Comparison of ENCODE assay signal across 11 cellular contexts in the genomic region with DNA sequence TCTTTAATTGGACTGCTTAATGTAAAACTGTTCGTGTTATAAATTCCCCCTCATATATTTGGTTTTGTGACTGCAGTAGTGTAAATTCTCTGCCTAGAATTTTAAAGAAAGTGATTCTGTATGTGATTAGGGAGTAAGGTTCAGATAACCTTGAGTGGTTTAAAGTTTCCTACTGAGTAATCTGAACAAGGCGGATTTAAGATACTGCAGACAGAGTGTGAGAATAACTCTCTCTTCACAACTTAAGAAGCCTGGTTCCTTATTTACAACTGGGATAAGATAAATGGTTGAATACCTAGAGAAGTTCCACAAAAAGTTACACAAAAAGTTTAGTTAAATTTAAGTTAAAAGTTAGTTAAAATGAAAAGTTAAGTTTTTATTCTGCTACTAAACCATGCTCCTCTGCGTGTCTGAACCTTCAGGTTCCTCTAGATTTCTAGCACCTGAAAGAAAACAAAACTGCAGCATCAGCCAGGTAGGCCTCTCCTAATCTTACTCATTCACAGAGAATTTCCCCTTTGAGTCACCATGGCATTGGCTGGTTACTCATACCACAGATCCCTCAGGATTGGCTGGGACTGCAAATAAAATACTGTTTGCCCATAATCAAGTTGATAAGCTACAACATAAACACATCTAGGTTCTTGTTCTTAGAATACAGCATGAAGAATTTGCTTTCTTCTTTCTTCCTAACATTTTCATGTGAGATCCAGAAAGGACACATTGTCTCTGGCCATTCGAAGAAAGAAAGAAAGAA. TPM values are rescaled to one million over a fixed set of nuclear protein-coding genes. Genes with fewer than 3 reads are reported as not detected.
DNase-seq lines count a peak whose midpoint lies in the region; FAIRE-seq and TF ChIP-seq lines count a peak whose summit lies in the region.
"Had no signal": no experiment of that assay in that cellular context is flagged by ENCODE, and none has a peak within 500 bp of the region (broad histone marks: within the 10 kb centered on the region; RNA-seq: fewer than 3 reads in every experiment).

A gene (plus strand): TSS at position 614 of the 757 bp plus-strand sequence. CDS start 187 bp downstream, outside the sequence.

- TF ChIP-seq CTCF in Caco-2 (IDR thresholded peaks at IDR 0.05; ENCODE audit: insufficient read depth in 1 of 2, low read depth in 1 of 2, low read length in 1 of 2, severe bottlenecking in 1 of 2, unreplicated experiment in 1 of 2) = no peak

- TF ChIP-seq POLR2A in GM12891 (IDR thresholded peaks at IDR 0.05; ENCODE audit: low read depth, low read length) = no peak

- H3K27me3 Mint-ChIP-seq in Caco-2 (ENCODE audit: insufficient read depth, unreplicated experiment) = no peaks in the 10 kb centered on the region

- no peaks in the 10 kb centered on the region for H3K27me3 ChIP-seq in Caco-2 (replicated peaks; ENCODE audit: control insufficient read depth, insufficient read depth, low read length)
- H3K27me3 ChIP-seq in mucosa of rectum (ENCODE audit: control insufficient read depth in 2 of 2, insufficient read depth in 2 of 2, low read length in 2 of 2) = no peaks in the 10 kb centered on the region
- H3K27me3 ChIP-seq in effector memory CD4-positive, alpha-beta T cell (replicated peaks; ENCODE audit: control insufficient read depth, insufficient read depth, low read length, poor library complexity, severe bottlenecking) = no peaks in the 10 kb centered on the region

- H3K9me3 ChIP-seq in Caco-2 = no peaks in the 10 kb centered on the region
- no peaks in the 10 kb centered on the region for H3K9me3 ChIP-seq in mucosa of rectum (ENCODE audit: control insufficient read depth in 2 of 2, low read length in 2 of 2)
- no peaks in the 10 kb centered on the region for H3K9me3 ChIP-seq in effector memory CD4-positive, alpha-beta T cell (ENCODE audit: control insufficient read depth, low read length)

- POLR2A ChIA-PET in Caco-2 (lab: Charles Lee) = no interaction called here

- peak within 1 kb of the TSS; percentile 78 for H3K27ac Mint-ChIP-seq in Caco-2 (ENCODE audit: unreplicated experiment)
- H3K27ac Mint-ChIP-seq: activated CD4-positive, alpha-beta T cell treated with anti-CD3 and anti-CD28 coated beads, Interleukin-2, amount 10 ng/mL, durations not matched to agents 24 days and 14 days; CD4-positive, alpha-beta memory T cell had no signal

- DNase-seq in Caco-2 (peak; percentile 52 to 54), HK-2 (ENCODE audit: unreplicated experiment) (peak; percentile 23), dermis blood vessel endothelial cell (peak; percentile 59), NCI-H1105 (lab: John Stamatoyannopoulos, UW) (no peak), NAMALWA (ENCODE audit: low spot score) (no peak), GM12891 (ENCODE audit: insufficient read length, low spot score) (no peak)
- no peak for DNase-seq in effector memory CD4-positive, alpha-beta T cell
- DNase-seq: activated CD4-positive, alpha-beta T cell treated with anti-CD3 and anti-CD28 coated beads, Interleukin-2, amount 10 ng/mL, durations not matched to agents 24 days and 14 days; CD4-positive, alpha-beta memory T cell; NCI-H748 treated with DMSO at 0.1 percent for 48 hours had no signal

- CTCF ChIA-PET in Caco-2 (lab: Charles Lee) = interaction anchor here (1.6 kb wide), 1 partner anchor 59 kb away, joined by 8 read pairs; no protein-coding TSS in a partner anchor

- peaks cover 60% of the 10 kb centered on the region for H3K4me1 ChIP-seq in Caco-2
- H3K4me1 ChIP-seq in mucosa of rectum (ENCODE audit: control insufficient read depth in 2 of 2, insufficient read depth in 2 of 2, low read length in 2 of 2) = peaks cover 15 to 29% of the 10 kb centered on the region in 2 donors
- H3K4me1 ChIP-seq in effector memory CD4-positive, alpha-beta T cell (ENCODE audit: control insufficient read depth, insufficient read depth, low read length, poor library complexity, severe bottlenecking) = no peaks in the 10 kb centered on the region

- H3K4me3 ChIP-seq in Caco-2 (ENCODE audit: low read depth, low read length) (peak within 1 kb of the TSS; percentile 3; the same call in 1 of the 2 replicates), mucosa of rectum (ENCODE audit: low read length in 2 of 2) (peak within 1 kb of the TSS; percentile 73 to 79)
- H3K4me3 ChIP-seq in effector memory CD4-positive, alpha-beta T cell (ENCODE audit: insufficient read depth, low read depth, low read length, poor library complexity, severe bottlenecking) = no peak within 1 kb of the TSS

- H3K36me3 Mint-ChIP-seq in Caco-2 (ENCODE audit: insufficient read depth, unreplicated experiment) = no peaks in the 10 kb centered on the region
- H3K36me3 Mint-ChIP-seq: CD4-positive, alpha-beta memory T cell had no signal

- H3K4me1 Mint-ChIP-seq in Caco-2 (ENCODE audit: low read depth, unreplicated experiment) = peaks cover 51% of the 10 kb centered on the region
- H3K4me1 Mint-ChIP-seq: activated CD4-positive, alpha-beta T cell treated with anti-CD3 and anti-CD28 coated beads, Interleukin-2, amount 10 ng/mL, durations not matched to agents 24 days and 14 days; CD4-positive, alpha-beta memory T cell had no signal

- no peak for FAIRE-seq in GM12891 (lab: Jason Lieb, UNC)

- peak within 1 kb of the TSS; percentile 90 to 96 for H3K27ac ChIP-seq in mucosa of rectum (ENCODE audit: low read depth in 2 of 2, low read length in 2 of 2)
- H3K27ac ChIP-seq in effector memory CD4-positive, alpha-beta T cell (ENCODE audit: insufficient read depth, low read length, poor library complexity, severe bottlenecking) = no peak within 1 kb of the TSS

- TSS peak; percentile 92 for BruUV-seq in Caco-2 (replicated peaks; lab: Mats Ljungman, UMichigan)

- H3K9me3 Mint-ChIP-seq in Caco-2 (ENCODE audit: unreplicated experiment) = no peaks in the 10 kb centered on the region
- H3K9me3 Mint-ChIP-seq: activated CD4-positive, alpha-beta T cell treated with anti-CD3 and anti-CD28 coated beads, Interleukin-2, amount 10 ng/mL, durations not matched to agents 24 days and 14 days; CD4-positive, alpha-beta memory T cell had no signal

- H3K36me3 ChIP-seq in Caco-2 (ENCODE audit: control insufficient read depth, insufficient read depth, low read length) (no peaks in the 10 kb centered on the region), mucosa of rectum (ENCODE audit: control insufficient read depth in 2 of 2, insufficient read depth in 2 of 2, low read length in 2 of 2) (no peaks in the 10 kb centered on the region)
- H3K36me3 ChIP-seq in effector memory CD4-positive, alpha-beta T cell (ENCODE audit: control insufficient read depth, insufficient read depth, low read length) = no peaks in the 10 kb centered on the region

- peak within 1 kb of the TSS; percentile 65 for H3K4me3 Mint-ChIP-seq in Caco-2 (ENCODE audit: unreplicated experiment)
- H3K4me3 Mint-ChIP-seq: activated CD4-positive, alpha-beta T cell treated with anti-CD3 and anti-CD28 coated beads, Interleukin-2, amount 10 ng/mL, durations not matched to agents 24 days and 14 days; CD4-positive, alpha-beta memory T cell had no signal

- intact Hi-C loops in Caco-2 (cut with micrococcal nuclease; ENCODE audit: unreplicated experiment) = no loop called here

- peak within 1 kb of the TSS; percentile 66 to 70 for H3K9ac ChIP-seq in mucosa of rectum (ENCODE audit: low read depth in 1 of 2, low read length in 2 of 2)

TF ChIP-seq in GM12891, 5 proteins besides CTCF, POLR2A, EP300 and RAD21:
- TF ChIP-seq PAX5 (IDR thresholded peaks at IDR 0.05; ENCODE audit: insufficient read depth, low read length, severe bottlenecking) = no peak
- no peak for TF ChIP-seq TAF1 (IDR thresholded peaks at IDR 0.05; ENCODE audit: low read depth, low read length)
- no peak for TF ChIP-seq SPI1 (IDR thresholded peaks at IDR 0.05; ENCODE audit: low read depth, low read length)
- TF ChIP-seq POLR2AphosphoS5 (IDR thresholded peaks at IDR 0.05; ENCODE audit: low read depth, low read length) = no peak
- no peak for TF ChIP-seq POU2F2 (IDR thresholded peaks at IDR 0.05; ENCODE audit: low read depth, low read length)
TF ChIP-seq in GM12891: peak in this region for 0.

RNA-seq across cellular contexts. Expression of the gene that starts here (rescaled TPM):
- total RNA-seq in Caco-2 (2022) (0.81 and 0.84 TPM in 2 replicates), dermis blood vessel endothelial cell (not detected in 2 replicates)
- not detected for polyA plus RNA-seq in GM12891 (2012; ENCODE audit: low read depth, missing spikeins)
- total RNA-seq: activated CD4-positive, alpha-beta T cell treated with anti-CD3 and anti-CD28 coated beads, Interleukin-2, amount 10 ng/mL, durations not matched to agents 24 days and 14 days; CD4-positive, alpha-beta memory T cell had no signal
- polyA plus RNA-seq: CD4-positive, alpha-beta memory T cell had no signal

Comparison
In these comparisons a context has a peak if more than half of its experiments do, and no peak if none do; other contexts are left out.
1. Peak in DNase-seq and H3K4me3 ChIP-seq in Caco-2; RNA of the gene not detected or under 1 TPM.
2. Peak in DNase-seq in dermis blood vessel endothelial cell; RNA of the gene not detected or under 1 TPM.